ENCODE assay signal across 9 cellular contexts in genomic region chr1:58883888-58884482, GRCh38.
DNase-seq lines count a peak whose midpoint lies in the region; ATAC-seq and TF ChIP-seq lines count a peak whose summit lies in the region.
"Had no signal": no experiment of that assay in that cellular context is flagged by ENCODE, and none has a peak within 500 bp of the region (broad histone marks: within the 10 kb centered on the region; RNA-seq: fewer than 3 reads in every experiment).

No MANE protein-coding gene starts in this region.

- TF ChIP-seq CTCF in ovary (IDR thresholded peaks at IDR 0.05) (no peak), WTC11 (IDR thresholded peaks at IDR 0.05) (no peak)

- H3K27ac ChIP-seq in SJSA1 (peak overlapping the region; percentile 83), ovary (no peak overlapping the region)

- POLR2A ChIA-PET in WTC11 (lab: Charles Lee): no interaction called here

- no peak for TF ChIP-seq EP300 in ovary (IDR thresholded peaks at IDR 0.05)

- H3K36me3 ChIP-seq in SJSA1: no peaks in the 10 kb centered on the region
- H3K36me3 ChIP-seq in ovary: no peaks in the 10 kb centered on the region

- no peak overlapping the region for H3K27ac Mint-ChIP-seq in WTC11

- H3K4me1 Mint-ChIP-seq in WTC11: peaks cover 6% of the 10 kb centered on the region

- H3K4me1 ChIP-seq in SJSA1 (replicated peaks) (peaks cover 28% of the 10 kb centered on the region), ovary (ENCODE audit: insufficient read depth) (peaks cover 13% of the 10 kb centered on the region)

- CTCF ChIA-PET in WTC11 (lab: Charles Lee): no interaction called here

- no peaks in the 10 kb centered on the region for H3K9me3 Mint-ChIP-seq in WTC11

- WGBS in ovary, 3 donors: 19 to 49% (median 31%) methylated on average over 4 of the region's 4 CpGs

- intact Hi-C loops in ovary (cut with DNase I): loop anchor here in 1 of 4 donors (10.0 kb wide), 1 partner anchor 69 kb away; no protein-coding TSS in a partner anchor

- H3K9me3 ChIP-seq in SJSA1 (replicated peaks): no peaks in the 10 kb centered on the region; the same call in 1 of the 2 replicates
- no peaks in the 10 kb centered on the region for H3K9me3 ChIP-seq in ovary

- no peak overlapping the region for H3K4me3 Mint-ChIP-seq in WTC11

- H3K4me3 ChIP-seq in SJSA1 (no peak overlapping the region), ovary (no peak overlapping the region)

- DNase-seq in CMK (ENCODE audit: low read depth) (peak; percentile 87), SJSA1 (ENCODE audit: low read depth in 1 of 2, low spot score in 2 of 2) (no peak), left kidney (ENCODE audit: low read depth, low spot score) (peak; percentile 55), ecto neural progenitor cell (ENCODE audit: low spot score) (no peak), ovary (no peak), WTC11 (ENCODE audit: low spot score) (no peak)
- DNase-seq: DND-41 had no signal

- H3K36me3 Mint-ChIP-seq in WTC11: no peaks in the 10 kb centered on the region

- peak; percentile 79 for ATAC-seq in HG02678 (IDR thresholded peaks at IDR 0.05; ENCODE audit: unreplicated experiment)
- no peak for ATAC-seq in GM21367 (IDR thresholded peaks at IDR 0.05; ENCODE audit: unreplicated experiment)
- no peak for ATAC-seq in WTC11

- H3K27me3 ChIP-seq in SJSA1 (replicated peaks) (no peaks in the 10 kb centered on the region), ovary (no peaks in the 10 kb centered on the region)

- no peaks in the 10 kb centered on the region; the same call in 1 of the 2 replicates for H3K27me3 Mint-ChIP-seq in WTC11 (ENCODE audit: low read depth)

- no peak for TF ChIP-seq POLR2A in ovary (IDR thresholded peaks at IDR 0.05)

TF ChIP-seq in WTC11, 78 proteins besides CTCF, POLR2A, EP300 and RAD21:
- no peak for TF ChIP-seq NR2C2 (CRISPR knock-in tag; IDR thresholded peaks at IDR 0.05)
- no peak for TF ChIP-seq GRHL2 (CRISPR knock-in tag; IDR thresholded peaks at IDR 0.05; ENCODE audit: insufficient replicate concordance, severe bottlenecking)
- no peak for TF ChIP-seq AR (CRISPR knock-in tag; IDR thresholded peaks at IDR 0.05)
- no peak for TF ChIP-seq GABPB1 (CRISPR knock-in tag; IDR thresholded peaks at IDR 0.05)
- no peak for TF ChIP-seq OVOL2 (CRISPR knock-in tag; IDR thresholded peaks at IDR 0.05; ENCODE audit: borderline replicate concordance)
- no peak for TF ChIP-seq KAT7 (CRISPR knock-in tag; IDR thresholded peaks at IDR 0.05; ENCODE audit: borderline replicate concordance)
- TF ChIP-seq CDX4 (CRISPR knock-in tag; IDR thresholded peaks at IDR 0.05; ENCODE audit: borderline replicate concordance): no peak
- no peak for TF ChIP-seq PRRX2 (CRISPR knock-in tag; IDR thresholded peaks at IDR 0.05)
- TF ChIP-seq EMX1 (CRISPR knock-in tag; IDR thresholded peaks at IDR 0.05): no peak
TF ChIP-seq in WTC11: peak in this region for 0.

Comparison
In these comparisons a context has a peak if more than half of its experiments do, and no peak if none do; other contexts are left out.
1. DNase-seq: peak in CMK (single experiment) and left kidney (single experiment); none in SJSA1 (0 of 2), ecto neural progenitor cell (single experiment), ovary (0 of 5) and WTC11 (single experiment).